Comparison of ENCODE assay signal across 39 cellular contexts in the genomic region with DNA sequence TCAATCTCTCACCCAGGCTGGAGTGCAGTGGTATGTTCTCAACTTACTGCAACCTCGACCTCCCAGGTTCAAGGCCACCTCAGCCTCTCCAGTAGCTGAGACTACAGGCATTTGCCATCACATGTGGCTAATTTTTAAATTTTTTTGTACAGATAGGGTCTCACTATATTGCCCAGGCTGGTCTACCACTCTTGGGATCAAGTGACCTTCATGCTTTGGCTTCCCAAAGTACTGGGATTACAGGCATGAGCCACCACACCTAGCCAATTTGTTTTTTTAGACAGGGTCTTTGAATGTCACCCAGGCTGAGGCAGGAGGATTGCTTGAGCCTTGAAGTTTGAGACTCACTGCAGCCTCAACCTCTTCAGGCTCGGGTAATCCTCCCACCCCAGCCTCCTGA. TPM values are rescaled to one million over a fixed set of nuclear protein-coding genes. Genes with fewer than 3 reads are reported as not detected.
"Had no signal": no experiment of that assay in that cellular context is flagged by ENCODE, and none has a peak within 500 bp of the region (broad histone marks: within the 10 kb centered on the region; RNA-seq: fewer than 3 reads in every experiment).

No MANE protein-coding gene starts in this region.

- H3K4me3 ChIP-seq: MG63 had no signal

- DNase-seq: Karpas-422, Kasumi-1, MG63, MM.1S, MV-4-11, NCI-H1048, NCI-H1092, NCI-H1092 treated with DMSO at 0.1 percent for 48 hours, NCI-H1105, NCI-H1105 treated with DMSO at 0.1 percent for 48 hours, NCI-H1417, NCI-H1417 treated with DMSO at 0.1 percent for 48 hours, NCI-H1436, NCI-H1436 treated with DMSO at 0.1 percent for 48 hours, NCI-H146, NCI-H1694, NCI-H1694 treated with DMSO at 0.1 percent for 48 hours, NCI-H187, NCI-H187 treated with DMSO at 0.1 percent for 48 hours, NCI-H1930, NCI-H2029, NCI-H2029 treated with DMSO at 0.1 percent for 48 hours, NCI-H2081, NCI-H2081 treated with DMSO at 0.1 percent for 48 hours, NCI-H2107, NCI-H2171, NCI-H2171 treated with DMSO at 0.1 percent for 48 hours, NCI-H2227 treated with DMSO at 0.1 percent for 48 hours, NCI-H226, NCI-H345, NCI-H446, NCI-H446 treated with DMSO at 0.1 percent for 48 hours, NCI-H510A, NCI-H510A treated with DMSO at 0.1 percent for 48 hours, NCI-H524 had no signal

- H3K27me3 ChIP-seq: MG63 had no signal

- H3K36me3 ChIP-seq: MG63 had no signal

RNA-seq across cellular contexts. Expression of a gene that starts 19.0 kb away (rescaled TPM):
- total RNA-seq: LHCN-M2, M059J, MCF 10A, NCI-H460 had no signal
